In the genomic region with DNA sequence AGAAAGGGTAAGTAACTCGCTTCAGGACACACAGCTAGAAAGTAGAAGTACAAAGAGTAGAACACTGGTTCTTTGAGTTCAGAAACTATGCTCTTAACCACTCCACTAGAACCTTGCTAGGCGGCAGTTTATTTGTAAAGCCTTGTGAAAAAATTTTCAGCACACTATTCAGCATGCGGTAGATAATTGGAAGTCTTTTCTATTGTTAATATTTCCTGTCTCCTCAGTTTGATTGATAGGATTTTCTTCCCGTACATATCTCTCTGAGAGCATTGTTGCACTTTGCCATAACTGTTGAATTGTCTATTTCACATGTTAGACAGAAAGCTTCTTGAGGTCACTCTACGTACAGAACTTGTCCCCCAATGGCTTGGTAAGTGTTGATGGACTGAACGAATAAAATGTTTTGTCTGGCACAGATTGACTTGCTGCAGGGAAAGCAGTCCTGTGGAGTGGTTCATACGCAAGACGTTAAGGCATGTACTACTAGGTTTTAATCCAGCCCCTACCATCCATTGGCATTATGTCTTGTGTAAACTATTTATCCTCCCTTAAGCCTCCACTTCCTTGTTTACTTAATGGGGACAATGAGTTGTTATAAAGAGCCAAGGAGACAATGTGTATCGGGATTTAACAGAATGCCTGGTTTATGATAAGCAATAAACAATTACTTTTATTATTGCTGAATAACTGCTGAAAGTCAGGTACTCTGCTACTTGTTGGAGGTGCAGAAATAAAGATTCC, we compare ENCODE assay signal across 18 cellular contexts. TPM values are rescaled to one million over a fixed set of nuclear protein-coding genes. Genes with fewer than 3 reads are reported as not detected.
DNase-seq lines count a peak whose midpoint lies in the region; ATAC-seq, FAIRE-seq and TF ChIP-seq lines count a peak whose summit lies in the region.
"Had no signal": no experiment of that assay in that cellular context is flagged by ENCODE, and none has a peak within 500 bp of the region (broad histone marks: within the 10 kb centered on the region; RNA-seq: fewer than 3 reads in every experiment).

No MANE protein-coding gene starts in this region.

- peaks cover 30% of the 10 kb centered on the region for H3K79me2 ChIP-seq in smooth muscle cell (ENCODE audit: low read depth)

- peak overlapping the region; percentile 3 for H3K27ac ChIP-seq in smooth muscle cell (ENCODE audit: low read depth)
- H3K27ac ChIP-seq: PC-9 had no signal

- H3K4me1 Mint-ChIP-seq in activated T-cell treated with anti-CD3 and anti-CD28 coated beads, Interleukin-2, amount 50 U/mL, for 4 hours (ENCODE audit: low read depth), result no peaks in the 10 kb centered on the region

- no peaks in the 10 kb centered on the region for H3K27me3 ChIP-seq in bronchial epithelial cell (ENCODE audit: control insufficient read depth, insufficient read depth, low read length)
- H3K27me3 ChIP-seq in smooth muscle cell (ENCODE audit: low read depth), result no peaks in the 10 kb centered on the region

- in situ Hi-C loops in GM13977 (cut with MboI; ENCODE audit: low pct_unique_long_range_greater_than_20kb, low sequenced_read_pairs, unreplicated experiment), result no loop called here

- FAIRE-seq in bronchial epithelial cell (lab: Jason Lieb, UNC), result peak; percentile 23
- FAIRE-seq: G401.6, GM12891 had no signal

- peaks cover 5% of the 10 kb centered on the region for H3F3A ChIP-seq in smooth muscle cell (ENCODE audit: low read depth)

- ATAC-seq in left colon, result peak; percentile 52
- ATAC-seq in GM18907 (IDR thresholded peaks at IDR 0.05; ENCODE audit: unreplicated experiment), result no peak
- no peak for ATAC-seq in activated T-cell treated with anti-CD3 and anti-CD28 coated beads, Interleukin-2, amount 50 U/mL, for 4 hours

- WGBS in smooth muscle cell (ENCODE audit: low lambda C conversion rate), result 77% methylated on average over 9 of the region's 9 CpGs

- H3K27me3 Mint-ChIP-seq in activated T-cell treated with anti-CD3 and anti-CD28 coated beads, Interleukin-2, amount 50 U/mL, for 4 hours (ENCODE audit: low read depth), result peaks cover 8% of the 10 kb centered on the region

- peaks cover 9% of the 10 kb centered on the region for H3K4me1 ChIP-seq in smooth muscle cell (ENCODE audit: low read depth)
- H3K4me1 ChIP-seq: Caco-2 had no signal

- H3K9me3 ChIP-seq in smooth muscle cell (replicated peaks; ENCODE audit: low read depth), result no peaks in the 10 kb centered on the region
- H3K9me3 ChIP-seq: Caco-2 had no signal

- H3K4me3 Mint-ChIP-seq in activated T-cell treated with anti-CD3 and anti-CD28 coated beads, Interleukin-2, amount 50 U/mL, for 4 hours, result no peak overlapping the region
- H3K4me3 Mint-ChIP-seq: IgD-negative memory B cell had no signal

- no peak overlapping the region for H3K9ac ChIP-seq in smooth muscle cell (ENCODE audit: low read depth)

- H3K36me3 ChIP-seq in bronchial epithelial cell (ENCODE audit: control insufficient read depth, insufficient read depth, low read length) (peaks cover 1% of the 10 kb centered on the region), smooth muscle cell (ENCODE audit: low read depth) (no peaks in the 10 kb centered on the region)

- intact Hi-C loops in left colon (cut with DNase I, micrococcal nuclease), result no loop called here

- H3K36me3 Mint-ChIP-seq in activated T-cell treated with anti-CD3 and anti-CD28 coated beads, Interleukin-2, amount 50 U/mL, for 4 hours (ENCODE audit: insufficient read depth), result no peaks in the 10 kb centered on the region
- H3K36me3 Mint-ChIP-seq: IgD-negative memory B cell had no signal

- TF ChIP-seq CTCF in bronchial epithelial cell (IDR thresholded peaks at IDR 0.05; ENCODE audit: insufficient read depth, low read length, severe bottlenecking), result no peak
- no peak for TF ChIP-seq CTCF in smooth muscle cell (IDR thresholded peaks at IDR 0.05; ENCODE audit: borderline replicate concordance, insufficient read depth, poor library complexity, severe bottlenecking)
- no peak for TF ChIP-seq CTCF in GM13977 (IDR thresholded peaks at IDR 0.05; ENCODE audit: extremely low read depth, insufficient read depth, missing control alignments)

- H3K9me3 Mint-ChIP-seq in activated T-cell treated with anti-CD3 and anti-CD28 coated beads, Interleukin-2, amount 50 U/mL, for 4 hours, result no peaks in the 10 kb centered on the region

- no peak overlapping the region for H3K4me3 ChIP-seq in bronchial epithelial cell (ENCODE audit: low read depth, low read length)
- H3K4me3 ChIP-seq in smooth muscle cell, result no peak overlapping the region
- H3K4me3 ChIP-seq: PC-9 had no signal

- no peaks in the 10 kb centered on the region for H4K20me1 ChIP-seq in smooth muscle cell (ENCODE audit: low read depth)

- H2AFZ ChIP-seq in smooth muscle cell (ENCODE audit: low read depth), result no peak overlapping the region
- H2AFZ ChIP-seq: PC-9 had no signal

- DNase-seq in NCI-H82 (lab: John Stamatoyannopoulos, UW), result peak; percentile 58
- no peak for DNase-seq in NCI-H82 treated with DMSO at 0.1 percent for 48 hours (lab: John Stamatoyannopoulos, UW; ENCODE audit: unreplicated experiment)
- peak; percentile 33 for DNase-seq in bronchial epithelial cell (ENCODE audit: low read depth)
- DNase-seq in left colon, result no peak
- DNase-seq in smooth muscle cell (lab: John Stamatoyannopoulos, UW; ENCODE audit: unreplicated experiment), result no peak
- no peak for DNase-seq in GM13977 (ENCODE audit: low spot score)
- DNase-seq in activated T-cell treated with anti-CD3 and anti-CD28 coated beads, Interleukin-2, amount 50 U/mL, for 4 hours, result no peak
- DNase-seq: C1 segment of cervical spinal cord, Caco-2, DMS79 treated with DMSO at 0.1 percent for 48 hours, GOT3, NCI-H1436 treated with DMSO at 0.1 percent for 48 hours, NCI-H345, PC-9 had no signal

- no peak overlapping the region for H3K4me2 ChIP-seq in smooth muscle cell
- H3K4me2 ChIP-seq: PC-9 had no signal

RNA-seq across cellular contexts. Expression of a gene that starts 35.8 kb away (rescaled TPM):
- 10.3 and 13.4 TPM in 2 replicates for total RNA-seq in bronchial epithelial cell
- total RNA-seq in left colon, result 100 to 1,000 TPM; 105 to 106 TPM
- 39.4 and 76.8 TPM in 2 replicates for total RNA-seq in smooth muscle cell
- polyA plus RNA-seq in smooth muscle cell, result 24.2 and 31.4 TPM in 2 replicates
- 1 to 10 TPM in 1 of 3 donors, under 1 TPM in 2; 0.53 to 1.7 (median 0.90) TPM for total RNA-seq in activated T-cell treated with anti-CD3 and anti-CD28 coated beads, Interleukin-2, amount 50 U/mL, for 4 hours

Comparison
In these comparisons a context has a peak if more than half of its experiments do, and no peak if none do; other contexts are left out.
1. DNase-seq: peak in NCI-H82 (single experiment) and bronchial epithelial cell (single experiment); none in NCI-H82 treated with DMSO at 0.1 percent for 48 hours (single experiment), left colon (0 of 2), smooth muscle cell (single experiment), GM13977 (single experiment) and activated T-cell treated with anti-CD3 and anti-CD28 coated beads, Interleukin-2, amount 50 U/mL, for 4 hours (single experiment).